Comparison of ENCODE assay signal across 20 cellular contexts in the genomic region with DNA sequence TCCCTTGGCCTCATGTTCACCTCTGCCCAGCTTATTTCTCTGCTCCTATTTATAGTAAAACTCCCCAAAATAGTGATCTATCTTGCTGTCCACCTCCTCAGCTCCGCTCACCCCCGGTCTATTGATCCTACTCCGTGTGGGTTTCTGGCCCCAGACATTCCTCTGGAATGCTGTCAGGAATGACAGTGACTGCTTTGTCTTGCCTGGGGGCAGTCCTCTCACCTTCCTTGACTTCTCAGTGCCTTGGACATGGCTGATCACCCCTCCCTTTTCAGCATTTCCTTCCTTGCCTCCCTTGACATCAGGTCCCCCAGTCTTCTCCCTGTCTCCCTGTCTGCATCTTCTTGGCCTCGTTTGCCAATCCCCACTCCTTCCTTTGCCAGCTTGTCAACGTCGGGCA.
DNase-seq lines count a peak whose midpoint lies in the region; ATAC-seq, FAIRE-seq and TF ChIP-seq lines count a peak whose summit lies in the region.
"Had no signal": no experiment of that assay in that cellular context is flagged by ENCODE, and none has a peak within 500 bp of the region (broad histone marks: within the 10 kb centered on the region; RNA-seq: fewer than 3 reads in every experiment).

No MANE protein-coding gene starts in this region.

- no peaks in the 10 kb centered on the region for H3K9me3 ChIP-seq in right lobe of liver
- H3K9me3 ChIP-seq: BLaER1 had no signal

- H3K27ac ChIP-seq in right lobe of liver: no peak overlapping the region
- H3K27ac ChIP-seq: BLaER1 had no signal

- WGBS in right lobe of liver (ENCODE audit: insufficient coverage, low coverage, low lambda C conversion rate, missing lambda C conversion rate): 45% methylated on average over 6 of the region's 6 CpGs

- no peak for FAIRE-seq in urothelium cell line (lab: Jason Lieb, UNC)
- FAIRE-seq: GM12892, H54, HTR-8/SVneo had no signal

- H3K27me3 Mint-ChIP-seq in glutamatergic neuron (ENCODE audit: unreplicated experiment) (peaks cover 2% of the 10 kb centered on the region), neural crest cell (ENCODE audit: low read depth) (no peaks in the 10 kb centered on the region)

- no peaks in the 10 kb centered on the region for H3K4me1 Mint-ChIP-seq in glutamatergic neuron (ENCODE audit: low read depth, unreplicated experiment)
- H3K4me1 Mint-ChIP-seq in neural crest cell: peaks cover 19% of the 10 kb centered on the region
- H3K4me1 Mint-ChIP-seq: CD14-positive monocyte; CD4-positive, alpha-beta memory T cell; GM23338 had no signal

- no peak for TF ChIP-seq CTCF in glutamatergic neuron (IDR thresholded peaks at IDR 0.05; ENCODE audit: partially characterized antibody, unreplicated experiment)
- no peak for TF ChIP-seq CTCF in neural crest cell (conservative IDR thresholded peaks at IDR 0.05)
- TF ChIP-seq CTCF in right lobe of liver (IDR thresholded peaks at IDR 0.05): no peak

- no peaks in the 10 kb centered on the region for H3K4me1 ChIP-seq in right lobe of liver
- H3K4me1 ChIP-seq: BLaER1 had no signal

- H3K4me3 Mint-ChIP-seq in glutamatergic neuron (ENCODE audit: unreplicated experiment) (no peak overlapping the region), neural crest cell (no peak overlapping the region)
- H3K4me3 Mint-ChIP-seq: CD14-positive monocyte; CD4-positive, alpha-beta memory T cell; GM23338 had no signal

- H3K9me3 Mint-ChIP-seq in glutamatergic neuron (ENCODE audit: unreplicated experiment) (peaks cover 5% of the 10 kb centered on the region), neural crest cell (peaks cover 4% of the 10 kb centered on the region)

- H3K36me3 Mint-ChIP-seq in glutamatergic neuron (ENCODE audit: unreplicated experiment): peaks cover 20% of the 10 kb centered on the region
- no peaks in the 10 kb centered on the region for H3K36me3 Mint-ChIP-seq in neural crest cell (ENCODE audit: low read depth)
- H3K36me3 Mint-ChIP-seq: CD14-positive monocyte; CD4-positive, alpha-beta memory T cell had no signal

- intact Hi-C loops in cardiac septum (cut with DNase I) (no loop called here), Right ventricle myocardium inferior (cut with DNase I) (no loop called here), right lobe of liver (cut with DNase I) (no loop called here)

- H3K27ac Mint-ChIP-seq in glutamatergic neuron (ENCODE audit: unreplicated experiment): peak overlapping the region; percentile 45
- peak overlapping the region; percentile 83 for H3K27ac Mint-ChIP-seq in neural crest cell (ENCODE audit: unreplicated experiment)
- H3K27ac Mint-ChIP-seq: CD14-positive monocyte; CD4-positive, alpha-beta memory T cell; GM23338 had no signal

- H3K4me3 ChIP-seq in right lobe of liver: no peak overlapping the region
- H3K4me3 ChIP-seq: BLaER1, GM23338 had no signal

- DNase-seq in cardiac septum (ENCODE audit: low spot score) (peak; percentile 33), Right ventricle myocardium inferior (ENCODE audit: missing footprints) (no peak), glutamatergic neuron (no peak), neural crest cell (ENCODE audit: low read depth, low spot score) (no peak), urothelium cell line (ENCODE audit: low spot score) (peak; percentile 6), NCI-H187 (lab: John Stamatoyannopoulos, UW) (no peak), right lobe of liver (no peak)
- DNase-seq in activated effector memory CD4-positive, alpha-beta T cell treated with Interleukin-2 at 50 U/mL for 16 hours: no peak
- DNase-seq: 8988T; CD4-positive, alpha-beta memory T cell; DMS79 treated with DMSO at 0.1 percent for 48 hours; GDM1; HCEC 1CT; IMR-90 had no signal

- TF ChIP-seq POLR2A in right lobe of liver (IDR thresholded peaks at IDR 0.05): no peak

- ATAC-seq in Right ventricle myocardium inferior (no peak), right lobe of liver (no peak)
- ATAC-seq: GM23338 had no signal

- no peaks in the 10 kb centered on the region for H3K27me3 ChIP-seq in right lobe of liver
- H3K27me3 ChIP-seq: BLaER1 had no signal

- H3K36me3 ChIP-seq in right lobe of liver: no peaks in the 10 kb centered on the region
- H3K36me3 ChIP-seq: BLaER1 had no signal

Comparison
In these comparisons a context has a peak if more than half of its experiments do, and no peak if none do; other contexts are left out.
1. DNase-seq: peak in cardiac septum (single experiment) and urothelium cell line (single experiment); none in Right ventricle myocardium inferior (single experiment), glutamatergic neuron (single experiment), neural crest cell (single experiment), NCI-H187 (0 of 2), right lobe of liver (0 of 3) and activated effector memory CD4-positive, alpha-beta T cell treated with Interleukin-2 at 50 U/mL for 16 hours (single experiment).